15 cellular contexts compared by ENCODE assay signal in the genomic region with DNA sequence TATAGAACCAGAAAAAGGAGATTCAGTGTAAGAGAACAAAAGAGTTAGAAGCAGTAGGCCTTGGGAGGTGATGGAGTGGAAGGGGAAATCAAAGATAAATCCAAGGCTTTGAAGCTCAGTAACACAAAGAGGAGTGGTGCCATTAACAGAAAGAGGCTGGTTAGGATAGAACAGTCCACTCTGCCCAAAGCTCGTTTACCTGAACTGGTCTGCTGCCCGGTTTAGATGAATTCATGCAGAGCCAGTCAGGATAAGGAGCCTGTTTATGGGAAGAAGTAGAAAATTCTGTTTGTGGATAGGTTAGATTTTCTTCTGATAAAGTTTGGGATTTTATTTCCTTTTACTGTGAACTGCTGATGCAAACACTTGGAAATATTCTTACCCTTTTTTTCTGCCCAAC.
"Had no signal": no experiment of that assay in that cellular context is flagged by ENCODE, and none has a peak within 500 bp of the region (broad histone marks: within the 10 kb centered on the region; RNA-seq: fewer than 3 reads in every experiment).

No MANE protein-coding gene starts in this region.

- H3K4me1 ChIP-seq: colonic mucosa had no signal

- H3K36me3 ChIP-seq: colonic mucosa, stomach, thoracic aorta had no signal

- H3K36me3 Mint-ChIP-seq: activated naive CD4-positive, alpha-beta T cell treated with anti-CD3 and anti-CD28 coated beads, Interleukin-2, amount 50 U/mL, for 72 hours had no signal

- H3K4me3 ChIP-seq: colonic mucosa, stomach, thoracic aorta had no signal

- H3K27me3 ChIP-seq: colonic mucosa, stomach had no signal

- H3K27ac ChIP-seq: colonic mucosa had no signal

- H3K9me3 Mint-ChIP-seq: activated naive CD4-positive, alpha-beta T cell treated with anti-CD3 and anti-CD28 coated beads, Interleukin-2, amount 50 U/mL, for 72 hours; activated T-cell treated with anti-CD3 and anti-CD28 coated beads, Interleukin-2, amount 50 U/mL, for 4 hours; neural crest cell had no signal

- ATAC-seq: activated naive CD4-positive, alpha-beta T cell treated with anti-CD3 and anti-CD28 coated beads, Interleukin-2, amount 50 U/mL, for 72 hours; activated T-cell treated with anti-CD3 and anti-CD28 coated beads, Interleukin-2, amount 50 U/mL, for 4 hours; left ventricle myocardium superior had no signal

- DNase-seq: activated CD4-positive, alpha-beta T cell treated with anti-CD3 and anti-CD28 coated beads, Interleukin-2, amount 50 U/mL, for 4 hours; activated CD4-positive, CD25-positive, alpha-beta regulatory T cell treated with anti-CD3 and anti-CD28 coated beads, Interleukin-2, amount 50 U/mL, for 72 hours; activated effector memory CD4-positive, alpha-beta T cell treated with anti-CD3 and anti-CD28 coated beads, Interleukin-2, amount 50 U/mL, for 16 hours; activated T-cell treated with anti-CD3 and anti-CD28 coated beads, Interleukin-2, amount 50 U/mL, for 4 hours; anterior cingulate cortex; colonic mucosa; left ventricle myocardium superior; retina; stimulated activated CD4-positive, alpha-beta T cell treated with anti-CD3 and anti-CD28 coated beads, Interleukin-4, amount 100 ng/mL, for 1 hour; stimulated activated CD8-positive, alpha-beta memory T cell treated with anti-CD3 and anti-CD28 coated beads, Interleukin-4, amount 100 ng/mL, for 48 hours; stomach; T-helper 2 cell had no signal

- H3K4me3 Mint-ChIP-seq: activated T-cell treated with anti-CD3 and anti-CD28 coated beads, Interleukin-2, amount 50 U/mL, for 4 hours; neural crest cell had no signal
